ENCODE assay signal across 8 cellular contexts in genomic region chr7:105691692-105692564, GRCh38.
DNase-seq lines count a peak whose midpoint lies in the region; ATAC-seq and TF ChIP-seq lines count a peak whose summit lies in the region.

No MANE protein-coding gene starts in this region.

- DNase-seq in CD14-positive monocyte (ENCODE audit: low spot score) (peak; percentile 64), NCI-H2171 treated with DMSO at 0.1 percent for 48 hours (lab: John Stamatoyannopoulos, UW) (peak; percentile 72), epidermal melanocyte (ENCODE audit: insufficient read length, low spot score) (peak; percentile 46), myocyte (ENCODE audit: low read depth) (peak; percentile 87), GOT3 (lab: John Stamatoyannopoulos, UW) (no peak)
- peak; percentile 70 for DNase-seq in activated CD8-positive, alpha-beta memory T cell treated with anti-CD3 and anti-CD28 coated beads for 24 hours

- no peaks in the 10 kb centered on the region for H3K36me3 ChIP-seq in thymus (ENCODE audit: control insufficient read depth, insufficient read depth)

- H3K27me3 Mint-ChIP-seq in CD14-positive monocyte (ENCODE audit: low read depth in 3 of 3) = peaks cover 0 to 2% (median 1%) of the 10 kb centered on the region in 3 donors

- H3K27me3 ChIP-seq in thymus (ENCODE audit: control insufficient read depth, insufficient read depth) = no peaks in the 10 kb centered on the region

- peak overlapping the region; percentile 86 to 92 for H3K4me3 Mint-ChIP-seq in CD14-positive monocyte

- TF ChIP-seq CTCF in CD14-positive monocyte (IDR thresholded peaks at IDR 0.05) = no peak

- intact Hi-C loops in CD14-positive monocyte (cut with micrococcal nuclease) = no loop called here

- peaks cover 31% of the 10 kb centered on the region for H3K4me1 Mint-ChIP-seq in CD14-positive monocyte

- WGBS in thymus = 2% methylated on average over 21 of the region's 21 CpGs

- H3K4me3 ChIP-seq in thymus (ENCODE audit: low read length) = peak overlapping the region; percentile 73

- H3K27ac Mint-ChIP-seq in CD14-positive monocyte = peak overlapping the region; percentile 61 to 96 (median 89)

- H3K9me3 Mint-ChIP-seq in CD14-positive monocyte = peaks cover 0 to 5% (median 3%) of the 10 kb centered on the region in 7 donors

- peak overlapping the region; percentile 92 for H3K27ac ChIP-seq in thymus (ENCODE audit: low read depth)

- H3K4me1 ChIP-seq in thymus (ENCODE audit: control insufficient read depth, insufficient read depth, low read length) = peaks cover 5% of the 10 kb centered on the region

- H3K36me3 Mint-ChIP-seq in CD14-positive monocyte = peaks cover 17 to 18% of the 10 kb centered on the region in 2 donors

- ATAC-seq in GM21390 (IDR thresholded peaks at IDR 0.05; ENCODE audit: unreplicated experiment) = peak; percentile 58

- H3K9me3 ChIP-seq in thymus (ENCODE audit: control insufficient read depth) = no peaks in the 10 kb centered on the region
